ENCODE assay signal across 12 cellular contexts in genomic region chr14:24699052-24699451, GRCh38.
A peak's percentile ranks its signal among the peaks of the same experiment; 100 is the strongest.
DNase-seq lines count a peak whose midpoint lies in the region; ATAC-seq, FAIRE-seq and TF ChIP-seq lines count a peak whose summit lies in the region.
"Had no signal": no experiment of that assay in that cellular context is flagged by ENCODE, and none has a peak within 500 bp of the region (broad histone marks: within the 10 kb centered on the region; RNA-seq: fewer than 3 reads in every experiment).

No MANE protein-coding gene starts in this region.

- TF ChIP-seq RAD21 in GM12878 (IDR thresholded peaks at IDR 0.05; ENCODE audit: insufficient read depth, low read depth, low read length): no peak

- RAD21 ChIA-PET in GM12878 (lab: Charles Lee; ENCODE audit: unreplicated experiment): interaction anchor here (0.7 to 1.9 kb wide), 8 partner anchors 9 to 433 kb away, joined by 3 to 17 read pairs (median 3); no protein-coding TSS in a partner anchor

- BruUV-seq in GM12878 (replicated peaks; lab: Mats Ljungman, UMichigan): no TSS peak

- peak overlapping the region; percentile 30; the same call in 1 of the 2 replicates for H3K4me2 ChIP-seq in GM12878 (ENCODE audit: control insufficient read depth, insufficient read depth)

- intact Hi-C loops in GM12878 (cut with micrococcal nuclease; ENCODE audit: unreplicated experiment): no loop called here

- TF ChIP-seq POLR2A in GM12878 (IDR thresholded peaks at IDR 0.05; ENCODE audit: low read depth, low read length): no peak

- H2AFZ ChIP-seq in GM12878 (ENCODE audit: control insufficient read depth, low read depth, low read length): no peak overlapping the region

- H3K9ac ChIP-seq in GM12878 (ENCODE audit: control insufficient read depth, insufficient read depth, low read length): no peak overlapping the region

- H3K4me1 ChIP-seq in GM12878 (ENCODE audit: control insufficient read depth, insufficient read depth, low read length): peaks cover 25% of the 10 kb centered on the region

- in situ Hi-C loops in GM12878 (cut with MboI): no loop called here

- peak; percentile 27 for FAIRE-seq in GM12878 (lab: Jason Lieb, UNC)

- ATAC-seq in GM18868 (IDR thresholded peaks at IDR 0.05; ENCODE audit: unreplicated experiment): peak; percentile 59
- ATAC-seq in GM21619 (IDR thresholded peaks at IDR 0.05; ENCODE audit: unreplicated experiment): peak; percentile 70
- ATAC-seq in HG03460 (IDR thresholded peaks at IDR 0.05; ENCODE audit: unreplicated experiment): peak; percentile 65
- peak; percentile 64 for ATAC-seq in GM12878
- no peak for ATAC-seq in HG03045 (IDR thresholded peaks at IDR 0.05; ENCODE audit: unreplicated experiment)
- no peak for ATAC-seq in HG03457 (IDR thresholded peaks at IDR 0.05; ENCODE audit: unreplicated experiment)

- CTCF ChIA-PET in GM12878 (lab: Yijun Ruan, JAX): interaction anchor here (0.7 to 3.2 kb wide), 3 partner anchors 12 to 434 kb away, joined by 3 to 47 read pairs (median 4); no protein-coding TSS in a partner anchor

- DNase-seq in GM12878 (ENCODE audit: low read depth, low spot score) (no peak), MG63 (no peak), occipital lobe (lab: John Stamatoyannopoulos, UW) (no peak)
- DNase-seq: activated gamma-delta T cell treated with Interleukin-2 at 50 U/mL for 16 hours; NCI-H82; stimulated activated CD4-positive, alpha-beta T cell treated with anti-CD3 and anti-CD28 coated beads, Interleukin-12 subunit alpha, Interleukin-12 subunit beta, amount 100 ng/mL, for 4 hours; T-helper 9 cell had no signal

- POLR2A ChIA-PET in GM12878 (lab: Charles Lee): no interaction called here

- no peak overlapping the region for H3K4me3 ChIP-seq in GM12878
- H3K4me3 ChIP-seq in MG63: no peak overlapping the region

- H4K20me1 ChIP-seq in GM12878 (ENCODE audit: control insufficient read depth, insufficient read depth): no peaks in the 10 kb centered on the region

- H3K36me3 ChIP-seq in GM12878 (ENCODE audit: control insufficient read depth in 2 of 2, insufficient read depth in 2 of 2, low read length in 1 of 2): no peaks in the 10 kb centered on the region
- H3K36me3 ChIP-seq in MG63: no peaks in the 10 kb centered on the region

- H3K9me3 ChIP-seq in GM12878 (replicated peaks; ENCODE audit: control insufficient read depth, insufficient read depth, low read length) (no peaks in the 10 kb centered on the region), MG63 (no peaks in the 10 kb centered on the region)

- H3K27me3 ChIP-seq in GM12878 (replicated peaks in 1 of 2; ENCODE audit: control insufficient read depth in 2 of 2, insufficient read depth in 2 of 2, low read length in 1 of 2): no peaks in the 10 kb centered on the region
- no peaks in the 10 kb centered on the region for H3K27me3 ChIP-seq in MG63

- SMC1A ChIA-PET in GM12878 (lab: Charles Lee; ENCODE audit: uncharacterized antibody, unreplicated experiment): interaction anchor here (0.6 to 3.0 kb wide), 10 partner anchors 12 to 1630 kb away, joined by 3 to 27 read pairs (median 4); no protein-coding TSS in a partner anchor

- peak in 1 of 2 experiments; percentile 9; a peak in 1 of 4 replicates for TF ChIP-seq EP300 in GM12878 (IDR thresholded peaks at IDR 0.05; ENCODE audit: borderline replicate concordance in 1 of 2, control insufficient read depth in 1 of 2, low read depth in 2 of 2, low read length in 2 of 2)

- H3K79me2 ChIP-seq in GM12878 (ENCODE audit: control insufficient read depth, insufficient read depth, low read length): no peaks in the 10 kb centered on the region

- TF ChIP-seq CTCF in GM12878 (IDR thresholded peaks at IDR 0.05 in 2 of 3, conservative IDR thresholded peaks at IDR 0.05 in 1 of 3; ENCODE audit: control insufficient read depth in 2 of 3, extremely low read depth in 1 of 3, insufficient read depth in 1 of 3, low read depth in 3 of 3, low read length in 3 of 3): no peak

- H3K27ac ChIP-seq in GM12878 (ENCODE audit: control insufficient read depth, insufficient read depth): no peak overlapping the region

TF ChIP-seq in GM12878, 131 proteins besides CTCF, POLR2A, EP300 and RAD21:
- TF ChIP-seq ETV6 (conservative IDR thresholded peaks at IDR 0.05 in 1 of 2, IDR thresholded peaks at IDR 0.05 in 1 of 2; ENCODE audit: borderline replicate concordance in 1 of 2, low read depth in 1 of 2) (peak in 1 of 2 experiments; percentile 17; a peak in 1 of 4 replicates), GATAD2B (conservative IDR thresholded peaks at IDR 0.05; ENCODE audit: low read depth) (peak; percentile 51; the same call in 1 of the 2 replicates), IKZF2 (IDR thresholded peaks at IDR 0.05) (peak; percentile 69 to 72; a peak in 3 of 4 replicates), YY1 (IDR thresholded peaks at IDR 0.05; ENCODE audit: low read depth, low read length) (no peak), RELB (IDR thresholded peaks at IDR 0.05; ENCODE audit: low read depth) (0 out of 2 replicates have a peak, but pooled peaks have one; percentile 10), MEF2B (IDR thresholded peaks at IDR 0.05; ENCODE audit: partially characterized antibody, poor library complexity, severe bottlenecking) (peak; percentile 51), JUND (IDR thresholded peaks at IDR 0.05; ENCODE audit: low read depth, low read length) (no peak), IRF5 (IDR thresholded peaks at IDR 0.05; ENCODE audit: borderline replicate concordance) (no peak), IKZF1 (conservative IDR thresholded peaks at IDR 0.05) (peak; percentile 58), MTA2 (IDR thresholded peaks at IDR 0.05; ENCODE audit: low read depth) (peak; percentile 84), DPF2 (IDR thresholded peaks at IDR 0.05) (peak; percentile 63; the same call in 1 of the 2 replicates), ZNF622 (IDR thresholded peaks at IDR 0.05) (no peak), ZNF217 (IDR thresholded peaks at IDR 0.05) (0 out of 2 replicates have a peak, but pooled peaks have one; percentile 61), RUNX3 (IDR thresholded peaks at IDR 0.05; ENCODE audit: low read length) (peak; percentile 27; the same call in 1 of the 2 replicates), ATF7 (IDR thresholded peaks at IDR 0.05; ENCODE audit: low read depth) (peak; percentile 29; the same call in 1 of the 2 replicates), ZNF24 (IDR thresholded peaks at IDR 0.05) (0 out of 2 replicates have a peak, but pooled peaks have one; percentile 45), BHLHE40 (IDR thresholded peaks at IDR 0.05; ENCODE audit: borderline replicate concordance in 1 of 2, low read depth in 2 of 2, low read length in 1 of 2) (0 out of 4 replicates have a peak, but pooled peaks of 1 of the 2 experiments have one; percentile 8), SPI1 (IDR thresholded peaks at IDR 0.05; ENCODE audit: borderline replicate concordance, insufficient read depth, low read depth, low read length) (peak; percentile 82; the same call in 1 of the 2 replicates), HDGF (IDR thresholded peaks at IDR 0.05) (no peak)
- TF ChIP-seq, protein P1, sequence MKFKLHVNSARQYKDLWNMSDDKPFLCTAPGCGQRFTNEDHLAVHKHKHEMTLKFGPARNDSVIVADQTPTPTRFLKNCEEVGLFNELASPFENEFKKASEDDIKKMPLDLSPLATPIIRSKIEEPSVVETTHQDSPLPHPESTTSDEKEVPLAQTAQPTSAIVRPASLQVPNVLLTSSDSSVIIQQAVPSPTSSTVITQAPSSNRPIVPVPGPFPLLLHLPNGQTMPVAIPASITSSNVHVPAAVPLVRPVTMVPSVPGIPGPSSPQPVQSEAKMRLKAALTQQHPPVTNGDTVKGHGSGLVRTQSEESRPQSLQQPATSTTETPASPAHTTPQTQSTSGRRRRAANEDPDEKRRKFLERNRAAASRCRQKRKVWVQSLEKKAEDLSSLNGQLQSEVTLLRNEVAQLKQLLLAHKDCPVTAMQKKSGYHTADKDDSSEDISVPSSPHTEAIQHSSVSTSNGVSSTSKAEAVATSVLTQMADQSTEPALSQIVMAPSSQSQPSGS (IDR thresholded peaks at IDR 0.05; ENCODE audit: low read length): no peak
TF ChIP-seq in GM12878: peak in this region for 14.

Comparison
In these comparisons a context has a peak if more than half of its experiments do, and no peak if none do; other contexts are left out.
1. ATAC-seq: peak in GM18868 (single experiment), GM21619 (single experiment), HG03460 (single experiment) and GM12878 (single experiment); none in HG03045 (single experiment) and HG03457 (single experiment).